Comparison of ENCODE assay signal across 1 cellular context in the genomic region with DNA sequence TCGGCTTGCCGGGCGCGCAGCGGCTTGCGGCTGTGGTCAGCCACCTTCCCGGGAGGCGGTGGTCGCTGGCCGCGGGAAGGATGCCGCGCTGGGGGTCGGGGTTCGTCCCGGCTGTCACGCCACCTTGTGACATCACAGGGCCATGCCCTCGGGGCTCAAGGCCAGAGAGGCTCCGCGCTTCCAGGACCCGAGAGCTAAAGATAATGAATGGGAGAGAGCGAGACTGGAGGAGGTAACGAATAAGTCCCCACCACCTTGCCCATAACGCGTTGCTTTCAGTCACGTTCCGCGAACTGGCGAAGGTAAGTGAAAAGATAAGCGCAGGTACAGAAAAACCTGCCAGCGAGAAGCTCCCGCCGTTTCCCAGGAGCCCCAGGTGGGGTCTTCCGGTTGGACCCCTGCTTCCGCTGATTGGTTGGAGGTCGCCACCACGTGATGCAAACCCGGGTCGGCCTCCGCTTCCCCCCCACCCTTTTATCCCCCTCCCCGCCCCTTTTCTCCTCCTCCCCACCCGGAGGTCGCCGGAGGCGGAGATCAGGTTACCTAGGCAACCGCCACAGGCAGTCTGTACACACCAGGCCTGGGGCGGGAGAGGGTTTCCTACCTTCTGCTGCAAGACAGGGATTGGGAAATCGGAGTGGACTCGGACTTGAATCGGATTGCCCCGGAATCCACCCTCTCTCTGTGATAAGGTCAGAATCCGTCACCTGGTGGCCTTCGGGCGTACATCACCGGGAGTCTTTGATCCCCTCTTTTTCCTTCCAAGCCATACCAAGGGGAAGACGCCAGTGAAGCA.
A peak's percentile ranks its signal among the peaks of the same experiment; 100 is the strongest.
TF ChIP-seq lines count a peak whose summit lies in the region.

TSS of gene LRRC9 (plus strand) at position 563 of the 796 bp plus-strand sequence.

TF ChIP-seq in WTC11, 78 proteins besides CTCF, POLR2A, EP300 and RAD21 (continued from another document and continues in another):
- TF ChIP-seq ZBTB43 (CRISPR knock-in tag; IDR thresholded peaks at IDR 0.05) (no peak), NFE2L1 (CRISPR knock-in tag; IDR thresholded peaks at IDR 0.05) (peak; percentile 10; the same call in 1 of the 2 replicates), SP1 (CRISPR knock-in tag; conservative IDR thresholded peaks at IDR 0.05) (peak; percentile 70; the same call in 1 of the 2 replicates), MLX (CRISPR knock-in tag; IDR thresholded peaks at IDR 0.05) (no peak), AFF4 (CRISPR knock-in tag; IDR thresholded peaks at IDR 0.05; ENCODE audit: borderline replicate concordance) (no peak; the same call in 1 of the 2 replicates), ATF1 (CRISPR knock-in tag; IDR thresholded peaks at IDR 0.05) (no peak), ZNF416 (CRISPR knock-in tag; IDR thresholded peaks at IDR 0.05) (no peak), GTF2I (CRISPR knock-in tag; conservative IDR thresholded peaks at IDR 0.05) (no peak), CBFB (CRISPR knock-in tag; IDR thresholded peaks at IDR 0.05; ENCODE audit: low read depth) (0 out of 2 replicates have a peak, but pooled peaks have one; percentile 14), ZNF281 (CRISPR knock-in tag; IDR thresholded peaks at IDR 0.05) (no peak), MYBL2 (CRISPR knock-in tag; IDR thresholded peaks at IDR 0.05) (peak; percentile 71; the same call in 1 of the 2 replicates), IRF1 (CRISPR knock-in tag; IDR thresholded peaks at IDR 0.05) (0 out of 2 replicates have a peak, but pooled peaks have one; percentile 45), USF2 (CRISPR knock-in tag; IDR thresholded peaks at IDR 0.05) (peak; percentile 92), SMAD4 (CRISPR knock-in tag; IDR thresholded peaks at IDR 0.05) (no peak), FOXK1 (CRISPR knock-in tag; IDR thresholded peaks at IDR 0.05) (peak; percentile 71; the same call in 1 of the 2 replicates), ZNF121 (CRISPR knock-in tag; IDR thresholded peaks at IDR 0.05) (no peak), ELF4 (CRISPR knock-in tag; IDR thresholded peaks at IDR 0.05; ENCODE audit: low read depth) (no peak), KAT7 (CRISPR knock-in tag; IDR thresholded peaks at IDR 0.05; ENCODE audit: borderline replicate concordance) (0 out of 2 replicates have a peak, but pooled peaks have one; percentile 69), STAT6 (CRISPR knock-in tag; conservative IDR thresholded peaks at IDR 0.05; ENCODE audit: low read depth) (no peak), RORB (CRISPR knock-in tag; IDR thresholded peaks at IDR 0.05) (no peak), ATF3 (CRISPR knock-in tag; conservative IDR thresholded peaks at IDR 0.05) (no peak), ESRRA (CRISPR knock-in tag; IDR thresholded peaks at IDR 0.05; ENCODE audit: borderline replicate concordance) (no peak; the same call in 1 of the 2 replicates), EMX1 (CRISPR knock-in tag; IDR thresholded peaks at IDR 0.05) (no peak), ZNF138 (CRISPR knock-in tag; conservative IDR thresholded peaks at IDR 0.05) (no peak), ZNF423 (CRISPR knock-in tag; IDR thresholded peaks at IDR 0.05) (no peak), ZNF671 (CRISPR knock-in tag; IDR thresholded peaks at IDR 0.05) (no peak), CREM (CRISPR knock-in tag; IDR thresholded peaks at IDR 0.05) (peak; percentile 44; the same call in 1 of the 2 replicates), ZNF263 (CRISPR knock-in tag; IDR thresholded peaks at IDR 0.05; ENCODE audit: low read depth) (no peak), TP53 (CRISPR knock-in tag; IDR thresholded peaks at IDR 0.05) (peak; percentile 65; the same call in 1 of the 2 replicates), AR (CRISPR knock-in tag; IDR thresholded peaks at IDR 0.05) (no peak), ETV6 (CRISPR knock-in tag; IDR thresholded peaks at IDR 0.05) (peak; percentile 83), ERG (CRISPR knock-in tag; IDR thresholded peaks at IDR 0.05) (no peak)
- TF ChIP-seq, protein P1, sequence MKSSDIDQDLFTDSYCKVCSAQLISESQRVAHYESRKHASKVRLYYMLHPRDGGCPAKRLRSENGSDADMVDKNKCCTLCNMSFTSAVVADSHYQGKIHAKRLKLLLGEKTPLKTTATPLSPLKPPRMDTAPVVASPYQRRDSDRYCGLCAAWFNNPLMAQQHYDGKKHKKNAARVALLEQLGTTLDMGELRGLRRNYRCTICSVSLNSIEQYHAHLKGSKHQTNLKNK (CRISPR knock-in tag; IDR thresholded peaks at IDR 0.05), result no peak
- TF ChIP-seq, protein P2, sequence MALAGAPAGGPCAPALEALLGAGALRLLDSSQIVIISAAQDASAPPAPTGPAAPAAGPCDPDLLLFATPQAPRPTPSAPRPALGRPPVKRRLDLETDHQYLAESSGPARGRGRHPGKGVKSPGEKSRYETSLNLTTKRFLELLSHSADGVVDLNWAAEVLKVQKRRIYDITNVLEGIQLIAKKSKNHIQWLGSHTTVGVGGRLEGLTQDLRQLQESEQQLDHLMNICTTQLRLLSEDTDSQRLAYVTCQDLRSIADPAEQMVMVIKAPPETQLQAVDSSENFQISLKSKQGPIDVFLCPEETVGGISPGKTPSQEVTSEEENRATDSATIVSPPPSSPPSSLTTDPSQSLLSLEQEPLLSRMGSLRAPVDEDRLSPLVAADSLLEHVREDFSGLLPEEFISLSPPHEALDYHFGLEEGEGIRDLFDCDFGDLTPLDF (CRISPR knock-in tag; IDR thresholded peaks at IDR 0.05), result no peak
